In genomic region chr10:71618176-71618575, GRCh38 we compare ENCODE assay signal across 22 cellular contexts.
"Had no signal": no experiment of that assay in that cellular context is flagged by ENCODE, and none has a peak within 500 bp of the region (broad histone marks: within the 10 kb centered on the region; RNA-seq: fewer than 3 reads in every experiment).

No MANE protein-coding gene starts in this region.

- H3K9me3 ChIP-seq: MG63, SK-N-SH had no signal

- H3K4me2 ChIP-seq: SK-N-SH had no signal

- DNase-seq: IMR-90, Karpas-422, KG1, MG63, NCI-H1092, NCI-H1105 treated with DMSO at 0.1 percent for 48 hours, NCI-H1417 treated with DMSO at 0.1 percent for 48 hours, NCI-H146, NCI-H1694 treated with DMSO at 0.1 percent for 48 hours, NCI-H1930, NCI-H2081, NCI-H2107, NCI-H2227 treated with DMSO at 0.1 percent for 48 hours, NCI-H524 treated with DMSO at 0.1 percent for 48 hours, NCI-H69, NCI-H774, PC-3, SHP77, SK-N-SH had no signal

- H3K27ac ChIP-seq: RWPE1 had no signal

- ATAC-seq: HepG2, Panc1, PC-3 had no signal

- H3K27me3 ChIP-seq: MG63 had no signal

- H3K4me3 ChIP-seq: MG63 had no signal

- H3K36me3 ChIP-seq: MG63 had no signal
